Comparison of ENCODE assay signal across 9 cellular contexts in genomic region chr15:74127255-74127953, GRCh38. TPM values are rescaled to one million over a fixed set of nuclear protein-coding genes. Genes with fewer than 3 reads are reported as not detected.
DNase-seq lines count a peak whose midpoint lies in the region; ATAC-seq and TF ChIP-seq lines count a peak whose summit lies in the region.
"Had no signal": no experiment of that assay in that cellular context is flagged by ENCODE, and none has a peak within 500 bp of the region (broad histone marks: within the 10 kb centered on the region; RNA-seq: fewer than 3 reads in every experiment).

No MANE protein-coding gene starts in this region.

- CTCF ChIA-PET in Calu3 (lab: Charles Lee), result interaction anchor here (0.7 to 3.4 kb wide), 3 partner anchors 176 to 223 kb away, joined by 3 to 29 read pairs (median 3); no protein-coding TSS in a partner anchor
- CTCF ChIA-PET in activated CD8-positive, alpha-beta T cell treated with anti-CD3 and anti-CD28 coated beads, Interleukin-2, amount 10 ng/mL, durations not matched to agents 7 days and 5 days (lab: Charles Lee), result interaction anchor here (0.8 to 4.4 kb wide), 10 partner anchors 29 to 201 kb away, joined by 3 to 26 read pairs (median 4); no protein-coding TSS in a partner anchor

- H3K4me1 Mint-ChIP-seq in Calu3 (ENCODE audit: low read depth, unreplicated experiment), result no peaks in the 10 kb centered on the region
- peaks cover 26% of the 10 kb centered on the region for H3K4me1 Mint-ChIP-seq in activated CD8-positive, alpha-beta T cell treated with anti-CD3 and anti-CD28 coated beads, Interleukin-2, amount 10 ng/mL, durations not matched to agents 7 days and 5 days (ENCODE audit: low read depth)

- peak overlapping the region; percentile 34 for H3K4me3 ChIP-seq in ectodermal cell (ENCODE audit: insufficient read depth, low read depth, low read length)

- peaks cover 62% of the 10 kb centered on the region for H3K27me3 ChIP-seq in ectodermal cell (ENCODE audit: control insufficient read depth, insufficient read depth, low read length, poor library complexity, severe bottlenecking)

- no TSS peak for BruUV-seq in Calu3 (replicated peaks; lab: Mats Ljungman, UMichigan)

- peaks cover 43% of the 10 kb centered on the region for H3K4me1 ChIP-seq in ectodermal cell (ENCODE audit: control insufficient read depth, insufficient read depth, low read length)

- H3K36me3 Mint-ChIP-seq in Calu3 (ENCODE audit: insufficient read depth, unreplicated experiment), result no peaks in the 10 kb centered on the region
- no peaks in the 10 kb centered on the region for H3K36me3 Mint-ChIP-seq in activated CD8-positive, alpha-beta T cell treated with anti-CD3 and anti-CD28 coated beads, Interleukin-2, amount 10 ng/mL, durations not matched to agents 7 days and 5 days (ENCODE audit: low read depth)

- TF ChIP-seq CTCF in Calu3 (IDR thresholded peaks at IDR 0.05; ENCODE audit: unreplicated experiment), result peak; percentile 98

- intact Hi-C loops in Calu3 (cut with micrococcal nuclease; ENCODE audit: unreplicated experiment), result loop anchor here (1.0 kb wide), 2 partner anchors 176 to 181 kb away; no protein-coding TSS in a partner anchor

- ATAC-seq in HG03342 (IDR thresholded peaks at IDR 0.05; ENCODE audit: unreplicated experiment), result peak; percentile 48
- peak; percentile 96 for ATAC-seq in activated CD8-positive, alpha-beta T cell treated with anti-CD3 and anti-CD28 coated beads, Interleukin-2, amount 10 ng/mL, durations not matched to agents 7 days and 5 days
- ATAC-seq in HG02763 (IDR thresholded peaks at IDR 0.05; ENCODE audit: unreplicated experiment), result no peak

- H3K27me3 Mint-ChIP-seq in Calu3 (ENCODE audit: unreplicated experiment), result peaks cover 91% of the 10 kb centered on the region
- H3K27me3 Mint-ChIP-seq in activated CD8-positive, alpha-beta T cell treated with anti-CD3 and anti-CD28 coated beads, Interleukin-2, amount 10 ng/mL, durations not matched to agents 7 days and 5 days (ENCODE audit: low read depth), result peaks cover 56% of the 10 kb centered on the region

- H3K9me3 Mint-ChIP-seq in Calu3 (ENCODE audit: low read depth, unreplicated experiment), result no peaks in the 10 kb centered on the region
- no peaks in the 10 kb centered on the region for H3K9me3 Mint-ChIP-seq in activated CD8-positive, alpha-beta T cell treated with anti-CD3 and anti-CD28 coated beads, Interleukin-2, amount 10 ng/mL, durations not matched to agents 7 days and 5 days (ENCODE audit: insufficient read depth)
- H3K9me3 Mint-ChIP-seq: dendritic cell treated with granulocyte-macrophage colony-stimulating factor and Interleukin-4, amounts not matched to agents 40 ng/mL and 50 ng/mL, for 4 days had no signal

- no peak overlapping the region for H3K27ac ChIP-seq in ectodermal cell (ENCODE audit: insufficient read depth, low read depth, low read length, poor library complexity, severe bottlenecking)

- H3K27ac Mint-ChIP-seq in Calu3 (ENCODE audit: unreplicated experiment), result no peak overlapping the region
- H3K27ac Mint-ChIP-seq in activated CD8-positive, alpha-beta T cell treated with anti-CD3 and anti-CD28 coated beads, Interleukin-2, amount 10 ng/mL, durations not matched to agents 7 days and 5 days, result no peak overlapping the region
- H3K27ac Mint-ChIP-seq: dendritic cell treated with granulocyte-macrophage colony-stimulating factor and Interleukin-4, amounts not matched to agents 40 ng/mL and 50 ng/mL, for 4 days had no signal

- 15% methylated on average over 44 of the region's 44 CpGs for WGBS in ectodermal cell, 2 experiments

- no peaks in the 10 kb centered on the region for H3K36me3 ChIP-seq in ectodermal cell (ENCODE audit: control insufficient read depth, insufficient read depth, low read length)

- no peaks in the 10 kb centered on the region for H3K9me3 ChIP-seq in ectodermal cell (ENCODE audit: control insufficient read depth, low read length)

- DNase-seq in Calu3 (peak; percentile 97), NCI-H748 treated with DMSO at 0.1 percent for 48 hours (lab: John Stamatoyannopoulos, UW) (peak; percentile 72), lung microvascular endothelial cell (ENCODE audit: low read depth in 2 of 2) (peak; percentile 86 to 91)
- peak; percentile 90 for DNase-seq in activated CD8-positive, alpha-beta T cell treated with anti-CD3 and anti-CD28 coated beads, Interleukin-2, amount 10 ng/mL, durations not matched to agents 7 days and 5 days
- DNase-seq in stimulated activated CD4-positive, alpha-beta T cell treated with anti-CD3 and anti-CD28 coated beads, TNF-alpha, amount 100 ng/mL, for 24 hours (ENCODE audit: low read depth in 3 of 3), result peak; percentile 73 to 86 (median 78)

- POLR2A ChIA-PET in activated CD8-positive, alpha-beta T cell treated with anti-CD3 and anti-CD28 coated beads, Interleukin-2, amount 10 ng/mL, durations not matched to agents 7 days and 5 days (lab: Charles Lee), result no interaction called here

- no peak overlapping the region for H3K4me3 Mint-ChIP-seq in Calu3 (ENCODE audit: low read depth, unreplicated experiment)
- no peak overlapping the region for H3K4me3 Mint-ChIP-seq in activated CD8-positive, alpha-beta T cell treated with anti-CD3 and anti-CD28 coated beads, Interleukin-2, amount 10 ng/mL, durations not matched to agents 7 days and 5 days
- H3K4me3 Mint-ChIP-seq: dendritic cell treated with granulocyte-macrophage colony-stimulating factor and Interleukin-4, amounts not matched to agents 40 ng/mL and 50 ng/mL, for 4 days had no signal

RNA-seq across cellular contexts. Expression of gene ISLR2, which starts 3.0 kb away (rescaled TPM):
- total RNA-seq in Calu3 (2022) (not detected in 2 replicates), lung microvascular endothelial cell (under 0.01 and 0.20 TPM in 2 replicates)
- total RNA-seq in activated CD8-positive, alpha-beta T cell treated with anti-CD3 and anti-CD28 coated beads, Interleukin-2, amount 10 ng/mL, durations not matched to agents 7 days and 5 days, result not detected
- 1.5 TPM for polyA plus RNA-seq in ectodermal cell (2013, experiment 1 of 4)
- polyA plus RNA-seq in ectodermal cell (2013, experiment 2 of 4), result 1.3 TPM
- polyA plus RNA-seq in ectodermal cell (2013, experiment 3 of 4), result 0.59 TPM
- polyA plus RNA-seq in ectodermal cell (2013, experiment 4 of 4), result 0.89 TPM

RNA-seq across cellular contexts. Expression of gene GOLGA6A, which starts 45.1 kb away (rescaled TPM):
- total RNA-seq in Calu3 (2022) (not detected in 2 replicates), lung microvascular endothelial cell (not detected in 2 replicates)
- not detected for total RNA-seq in activated CD8-positive, alpha-beta T cell treated with anti-CD3 and anti-CD28 coated beads, Interleukin-2, amount 10 ng/mL, durations not matched to agents 7 days and 5 days
- polyA plus RNA-seq in ectodermal cell (2013, experiment 1 of 4), result 0.44 TPM
- not detected for polyA plus RNA-seq in ectodermal cell (2013, experiment 2 of 4)
- polyA plus RNA-seq in ectodermal cell (2013, experiment 3 of 4), result not detected
- 0.12 TPM for polyA plus RNA-seq in ectodermal cell (2013, experiment 4 of 4)

RNA-seq across cellular contexts. Expression of gene ISLR, which starts 46.1 kb away (rescaled TPM):
- total RNA-seq in Calu3 (2022) (not detected in 2 replicates), lung microvascular endothelial cell (not detected in 2 replicates)
- total RNA-seq in activated CD8-positive, alpha-beta T cell treated with anti-CD3 and anti-CD28 coated beads, Interleukin-2, amount 10 ng/mL, durations not matched to agents 7 days and 5 days, result not detected
- polyA plus RNA-seq in ectodermal cell (2013, experiment 1 of 4), result 1.5 TPM
- polyA plus RNA-seq in ectodermal cell (2013, experiment 2 of 4), result 1.1 TPM
- 1.4 TPM for polyA plus RNA-seq in ectodermal cell (2013, experiment 3 of 4)
- 2.1 TPM for polyA plus RNA-seq in ectodermal cell (2013, experiment 4 of 4)
